In genomic region chr9:21976334-21976875, GRCh38 we compare ENCODE assay signal across 28 cellular contexts. TPM values are rescaled to one million over a fixed set of nuclear protein-coding genes. Genes with fewer than 3 reads are reported as not detected.
"Had no signal": no experiment of that assay in that cellular context is flagged by ENCODE, and none has a peak within 500 bp of the region (broad histone marks: within the 10 kb centered on the region; RNA-seq: fewer than 3 reads in every experiment).

No MANE protein-coding gene starts in this region.

- FAIRE-seq: endometrium, frontal cortex, TTC549, urothelium cell line had no signal

- H3K36me3 ChIP-seq: cardiac muscle cell, colonic mucosa, right lobe of liver had no signal

- DNase-seq: activated CD4-positive, alpha-beta T cell treated with anti-CD3 and anti-CD28 coated beads for 4 hours; activated CD4-positive, alpha-beta T cell treated with anti-CD3 and anti-CD28 coated beads, Interleukin-2, amount 50 U/mL, for 4 hours; activated gamma-delta T cell; anterior cingulate cortex; body of pancreas; cerebellar nuclear complex; colonic mucosa; effector CD8-positive, alpha-beta T cell; islet precursor cell; left cardiac atrium; left ventricle myocardium superior; mucosa of descending colon; right lobe of liver; stimulated activated CD4-positive, alpha-beta T cell treated with anti-CD3 and anti-CD28 coated beads, Interleukin-12 subunit alpha, Interleukin-12 subunit beta, amount 100 ng/mL, for 4 hours; stimulated activated CD4-positive, alpha-beta T cell treated with anti-CD3 and anti-CD28 coated beads, Interleukin-4, amount 100 ng/mL, for 1 hour; stimulated activated naive CD8-positive, alpha-beta T cell treated with anti-CD3 and anti-CD28 coated beads, Interleukin-15, Interleukin-2, amounts not matched to agents 100 U/mL and 50 U/mL, for 24 hours; testis had no signal

- H3K79me2 ChIP-seq: hepatocyte had no signal

- H3K4me2 ChIP-seq: hepatocyte had no signal

- H3K4me3 Mint-ChIP-seq: activated naive CD4-positive, alpha-beta T cell treated with anti-CD3 and anti-CD28 coated beads, Interleukin-2, amount 50 U/mL, for 24 hours; nephron had no signal

- H3K36me3 Mint-ChIP-seq: activated naive CD4-positive, alpha-beta T cell treated with anti-CD3 and anti-CD28 coated beads, Interleukin-2, amount 50 U/mL, for 24 hours had no signal

- ATAC-seq: left ventricle myocardium superior; stimulated activated naive CD8-positive, alpha-beta T cell treated with anti-CD3 and anti-CD28 coated beads, Interleukin-15, Interleukin-2, amounts not matched to agents 100 U/mL and 50 U/mL, for 24 hours had no signal

- H3K9me3 ChIP-seq: body of pancreas, colonic mucosa, mucosa of descending colon, right lobe of liver, testis had no signal

- H2AFZ ChIP-seq: hepatocyte had no signal

- H3K27ac ChIP-seq: body of pancreas, cardiac muscle cell, colonic mucosa, hepatocyte, right lobe of liver, skin epidermis, testis, VCaP had no signal

- H3K27ac Mint-ChIP-seq: activated naive CD4-positive, alpha-beta T cell treated with anti-CD3 and anti-CD28 coated beads, Interleukin-2, amount 50 U/mL, for 24 hours; nephron had no signal

- H3K4me3 ChIP-seq: body of pancreas, cardiac muscle cell, colonic mucosa, hepatocyte, mucosa of descending colon, skin epidermis, testis had no signal

RNA-seq across cellular contexts. Expression of gene CDKN2A, which starts 17.8 kb away (rescaled TPM):
- total RNA-seq: left ventricle myocardium superior had no signal

RNA-seq across cellular contexts. Expression of gene CDKN2B-AS1, which starts 18.2 kb away (rescaled TPM):
- total RNA-seq: cardiac muscle cell, epithelial cell of proximal tubule had no signal
